11 cellular contexts compared by ENCODE assay signal in the genomic region with DNA sequence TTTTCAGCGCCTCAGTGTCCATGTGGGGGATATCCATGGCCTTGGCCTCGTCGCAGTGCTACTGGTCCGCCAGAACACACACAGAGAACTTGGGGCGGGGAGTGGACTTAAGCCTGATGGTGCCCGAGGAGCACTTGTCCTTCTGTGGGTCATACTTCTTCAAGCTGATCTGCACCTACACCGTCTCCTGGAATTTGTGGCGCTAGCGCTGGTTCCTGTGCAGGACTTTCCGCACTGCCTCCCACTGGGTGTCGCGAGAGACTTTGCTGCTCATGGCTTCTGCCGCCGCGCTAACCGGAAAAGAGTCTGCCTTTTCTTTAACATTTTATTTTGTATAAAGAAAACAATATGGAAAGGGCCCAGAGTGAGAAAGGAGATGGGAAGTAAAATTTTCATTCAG.
"Had no signal": no experiment of that assay in that cellular context is flagged by ENCODE, and none has a peak within 500 bp of the region (broad histone marks: within the 10 kb centered on the region; RNA-seq: fewer than 3 reads in every experiment).

No MANE protein-coding gene starts in this region.

- H3K4me1 ChIP-seq: HAP-1 had no signal

- DNase-seq: GM23248, GOT3, H7, H9, HCEC 1CT, HFFc6 had no signal

- H3K27ac ChIP-seq: GM23248 had no signal

- H3K4me2 ChIP-seq: GM23338 had no signal

- H3K4me3 ChIP-seq: GM23248, GM23338, HAP-1 had no signal

- H2AFZ ChIP-seq: GM23248, GM23338 had no signal

- H3K9me3 ChIP-seq: HAP-1 had no signal

- H3K36me3 ChIP-seq: HAP-1 had no signal

- ATAC-seq: GM23338, HCT116 had no signal

- H3K9ac ChIP-seq: GM23248 had no signal

- FAIRE-seq: H1, H54 had no signal
